ENCODE assay signal across 1 cellular context in the genomic region with DNA sequence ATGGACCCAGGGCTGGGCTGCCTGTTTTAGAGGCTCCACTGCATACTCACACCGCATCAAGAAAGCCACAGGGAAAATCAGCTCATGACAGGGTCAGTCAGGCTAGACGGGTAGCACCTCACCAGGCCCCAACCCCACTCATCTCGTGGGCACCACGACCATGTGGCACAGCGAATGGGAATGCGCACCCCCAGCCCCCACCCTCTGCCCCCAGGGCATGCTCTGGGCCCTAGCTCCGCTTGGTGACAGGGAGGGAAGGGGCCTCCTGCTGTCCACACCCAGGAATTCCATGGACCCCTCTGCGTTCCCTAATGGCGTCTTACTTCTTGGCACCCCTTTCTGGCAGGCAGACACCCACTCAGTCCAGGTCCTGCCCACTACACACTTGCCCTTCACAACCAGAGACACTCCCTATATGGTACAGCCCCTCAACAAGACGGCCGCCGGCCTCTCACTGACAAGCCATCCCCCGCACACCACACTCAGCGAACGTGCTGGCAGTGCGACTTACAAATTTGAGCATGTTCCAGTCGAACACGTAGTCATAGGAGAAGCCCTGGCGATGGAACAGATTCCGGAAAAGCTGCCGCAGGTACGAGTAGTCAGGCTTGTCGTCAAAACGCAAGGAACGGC.
TF ChIP-seq lines count a peak whose summit lies in the region.

No MANE protein-coding gene starts in this region.

TF ChIP-seq in GM23338, 12 proteins besides CTCF, POLR2A, EP300 and RAD21 (continued from another document):
- no peak for TF ChIP-seq JUNB (IDR thresholded peaks at IDR 0.05; ENCODE audit: unreplicated experiment)
- TF ChIP-seq NANOG (IDR thresholded peaks at IDR 0.05; ENCODE audit: borderline replicate concordance), result no peak
- no peak for TF ChIP-seq EZH2 (IDR thresholded peaks at IDR 0.05; ENCODE audit: low read depth, unreplicated experiment)
- no peak for TF ChIP-seq EZH2phosphoT487 (IDR thresholded peaks at IDR 0.05; ENCODE audit: unreplicated experiment)
- no peak for TF ChIP-seq STAT1 (IDR thresholded peaks at IDR 0.05; ENCODE audit: unreplicated experiment)
- no peak for TF ChIP-seq CREB1 (CRISPR knock-in tag; IDR thresholded peaks at IDR 0.05; ENCODE audit: low read depth)
- TF ChIP-seq, protein P1, sequence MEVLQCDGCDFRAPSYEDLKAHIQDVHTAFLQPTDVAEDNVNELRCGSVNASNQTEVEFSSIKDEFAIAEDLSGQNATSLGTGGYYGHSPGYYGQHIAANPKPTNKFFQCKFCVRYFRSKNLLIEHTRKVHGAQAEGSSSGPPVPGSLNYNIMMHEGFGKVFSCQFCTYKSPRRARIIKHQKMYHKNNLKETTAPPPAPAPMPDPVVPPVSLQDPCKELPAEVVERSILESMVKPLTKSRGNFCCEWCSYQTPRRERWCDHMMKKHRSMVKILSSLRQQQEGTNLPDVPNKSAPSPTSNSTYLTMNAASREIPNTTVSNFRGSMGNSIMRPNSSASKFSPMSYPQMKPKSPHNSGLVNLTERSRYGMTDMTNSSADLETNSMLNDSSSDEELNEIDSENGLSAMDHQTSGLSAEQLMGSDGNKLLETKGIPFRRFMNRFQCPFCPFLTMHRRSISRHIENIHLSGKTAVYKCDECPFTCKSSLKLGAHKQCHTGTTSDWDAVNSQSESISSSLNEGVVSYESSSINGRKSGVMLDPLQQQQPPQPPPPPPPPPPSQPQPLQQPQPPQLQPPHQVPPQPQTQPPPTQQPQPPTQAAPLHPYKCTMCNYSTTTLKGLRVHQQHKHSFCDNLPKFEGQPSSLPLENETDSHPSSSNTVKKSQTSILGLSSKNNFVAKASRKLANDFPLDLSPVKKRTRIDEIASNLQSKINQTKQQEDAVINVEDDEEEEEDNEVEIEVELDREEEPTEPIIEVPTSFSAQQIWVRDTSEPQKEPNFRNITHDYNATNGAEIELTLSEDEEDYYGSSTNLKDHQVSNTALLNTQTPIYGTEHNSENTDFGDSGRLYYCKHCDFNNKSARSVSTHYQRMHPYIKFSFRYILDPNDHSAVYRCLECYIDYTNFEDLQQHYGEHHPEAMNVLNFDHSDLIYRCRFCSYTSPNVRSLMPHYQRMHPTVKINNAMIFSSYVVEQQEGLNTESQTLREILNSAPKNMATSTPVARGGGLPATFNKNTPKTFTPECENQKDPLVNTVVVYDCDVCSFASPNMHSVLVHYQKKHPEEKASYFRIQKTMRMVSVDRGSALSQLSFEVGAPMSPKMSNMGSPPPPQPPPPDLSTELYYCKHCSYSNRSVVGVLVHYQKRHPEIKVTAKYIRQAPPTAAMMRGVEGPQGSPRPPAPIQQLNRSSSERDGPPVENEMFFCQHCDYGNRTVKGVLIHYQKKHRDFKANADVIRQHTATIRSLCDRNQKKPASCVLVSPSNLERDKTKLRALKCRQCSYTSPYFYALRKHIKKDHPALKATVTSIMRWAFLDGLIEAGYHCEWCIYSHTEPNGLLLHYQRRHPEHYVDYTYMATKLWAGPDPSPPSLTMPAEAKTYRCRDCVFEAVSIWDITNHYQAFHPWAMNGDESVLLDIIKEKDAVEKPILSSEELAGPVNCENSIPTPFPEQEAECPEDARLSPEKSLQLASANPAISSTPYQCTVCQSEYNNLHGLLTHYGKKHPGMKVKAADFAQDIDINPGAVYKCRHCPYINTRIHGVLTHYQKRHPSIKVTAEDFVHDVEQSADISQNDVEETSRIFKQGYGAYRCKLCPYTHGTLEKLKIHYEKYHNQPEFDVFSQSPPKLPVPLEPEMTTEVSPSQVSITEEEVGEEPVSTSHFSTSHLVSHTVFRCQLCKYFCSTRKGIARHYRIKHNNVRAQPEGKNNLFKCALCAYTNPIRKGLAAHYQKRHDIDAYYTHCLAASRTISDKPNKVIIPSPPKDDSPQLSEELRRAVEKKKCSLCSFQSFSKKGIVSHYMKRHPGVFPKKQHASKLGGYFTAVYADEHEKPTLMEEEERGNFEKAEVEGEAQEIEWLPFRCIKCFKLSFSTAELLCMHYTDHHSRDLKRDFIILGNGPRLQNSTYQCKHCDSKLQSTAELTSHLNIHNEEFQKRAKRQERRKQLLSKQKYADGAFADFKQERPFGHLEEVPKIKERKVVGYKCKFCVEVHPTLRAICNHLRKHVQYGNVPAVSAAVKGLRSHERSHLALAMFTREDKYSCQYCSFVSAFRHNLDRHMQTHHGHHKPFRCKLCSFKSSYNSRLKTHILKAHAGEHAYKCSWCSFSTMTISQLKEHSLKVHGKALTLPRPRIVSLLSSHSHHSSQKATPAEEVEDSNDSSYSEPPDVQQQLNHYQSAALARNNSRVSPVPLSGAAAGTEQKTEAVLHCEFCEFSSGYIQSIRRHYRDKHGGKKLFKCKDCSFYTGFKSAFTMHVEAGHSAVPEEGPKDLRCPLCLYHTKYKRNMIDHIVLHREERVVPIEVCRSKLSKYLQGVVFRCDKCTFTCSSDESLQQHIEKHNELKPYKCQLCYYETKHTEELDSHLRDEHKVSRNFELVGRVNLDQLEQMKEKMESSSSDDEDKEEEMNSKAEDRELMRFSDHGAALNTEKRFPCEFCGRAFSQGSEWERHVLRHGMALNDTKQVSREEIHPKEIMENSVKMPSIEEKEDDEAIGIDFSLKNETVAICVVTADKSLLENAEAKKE (CRISPR knock-in tag; IDR thresholded peaks at IDR 0.05), result no peak
